11 cellular contexts compared by ENCODE assay signal in the genomic region with DNA sequence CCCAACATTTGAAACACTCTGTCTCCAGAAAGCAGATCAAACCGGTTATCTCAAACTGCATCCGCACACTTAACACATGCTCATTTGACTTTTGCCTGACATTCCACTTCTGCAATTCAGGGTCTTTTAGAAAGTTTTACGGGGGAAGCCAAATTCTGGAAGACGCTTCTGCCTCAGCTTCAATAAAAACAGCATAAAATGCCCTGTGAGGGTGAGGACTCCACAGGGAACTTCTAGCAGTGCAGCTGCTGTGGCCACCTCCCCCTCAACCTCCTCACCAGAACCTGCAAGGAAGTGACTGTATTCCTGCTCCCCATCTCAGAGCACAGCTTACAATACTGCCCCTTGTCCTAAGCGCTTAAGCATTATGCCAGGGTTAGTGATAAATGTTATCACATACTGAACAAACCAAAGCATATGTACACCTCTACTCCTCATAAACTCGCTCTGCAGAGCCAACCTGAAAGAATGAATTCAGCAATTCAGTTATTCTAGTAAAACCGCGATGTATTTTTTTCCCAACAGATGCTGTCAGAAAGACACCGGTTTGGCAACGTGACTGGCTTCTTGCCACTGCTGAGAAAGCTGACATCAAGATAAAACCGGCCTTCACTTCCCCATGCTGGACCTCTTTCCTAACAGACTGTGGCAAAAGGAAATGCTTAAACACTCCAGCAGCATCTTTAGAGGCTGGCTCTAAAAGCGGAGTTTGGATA. TPM values are rescaled to one million over a fixed set of nuclear protein-coding genes. Genes with fewer than 3 reads are reported as not detected.
DNase-seq lines count a peak whose midpoint lies in the region; ATAC-seq, FAIRE-seq and TF ChIP-seq lines count a peak whose summit lies in the region.
"Had no signal": no experiment of that assay in that cellular context is flagged by ENCODE, and none has a peak within 500 bp of the region (broad histone marks: within the 10 kb centered on the region; RNA-seq: fewer than 3 reads in every experiment).

No MANE protein-coding gene starts in this region.

- peaks cover 10% of the 10 kb centered on the region for H3K4me1 Mint-ChIP-seq in progenitor cell of endocrine pancreas (ENCODE audit: low read depth)

- H3K27ac Mint-ChIP-seq in progenitor cell of endocrine pancreas, result peak overlapping the region; percentile 73

- WGBS in gastroesophageal sphincter (ENCODE audit: low coverage in 1 of 2), 2 donors, result 34 to 59% methylated on average over 9 to 11 of the region's 12 CpGs

- TF ChIP-seq EP300 in gastroesophageal sphincter (IDR thresholded peaks at IDR 0.05), result no peak

- TF ChIP-seq CTCF in gastroesophageal sphincter (IDR thresholded peaks at IDR 0.05) (no peak), progenitor cell of endocrine pancreas (IDR thresholded peaks at IDR 0.05; ENCODE audit: unreplicated experiment) (no peak)

- ATAC-seq in gastroesophageal sphincter (peak; percentile 61), GM21528 (IDR thresholded peaks at IDR 0.05; ENCODE audit: low FRiP score, unreplicated experiment) (no peak), GM19397 (IDR thresholded peaks at IDR 0.05; ENCODE audit: unreplicated experiment) (no peak)

- FAIRE-seq in frontal cortex (lab: Jason Lieb, UNC), result no peak

- no peaks in the 10 kb centered on the region for H3K27me3 ChIP-seq in gastroesophageal sphincter

- peak overlapping the region in 1 of 4 donors; percentile 11 for H3K27ac ChIP-seq in gastroesophageal sphincter
- H3K27ac ChIP-seq: parathyroid adenoma had no signal

- peaks cover 0 to 11% (median 0%) of the 10 kb centered on the region in 3 donors for H3K4me1 ChIP-seq in gastroesophageal sphincter
- H3K4me1 ChIP-seq: parathyroid adenoma had no signal

- H3K36me3 ChIP-seq in gastroesophageal sphincter, result peaks cover 0 to 33% of the 10 kb centered on the region in 2 donors

- peaks cover 5% of the 10 kb centered on the region for H3K36me3 Mint-ChIP-seq in progenitor cell of endocrine pancreas (ENCODE audit: insufficient read depth)

- no peaks in the 10 kb centered on the region for H3K9me3 Mint-ChIP-seq in progenitor cell of endocrine pancreas (ENCODE audit: low read depth)

- no peaks in the 10 kb centered on the region for H3K27me3 Mint-ChIP-seq in progenitor cell of endocrine pancreas

- TF ChIP-seq POLR2A in gastroesophageal sphincter (IDR thresholded peaks at IDR 0.05), result no peak

- DNase-seq in GM04504 (ENCODE audit: low read depth) (peak; percentile 34), SKM-1 treated with dmso at 0.1 percent for 144 hours (lab: John Stamatoyannopoulos, UW; ENCODE audit: unreplicated experiment) (peak; percentile 95), progenitor cell of endocrine pancreas (ENCODE audit: low spot score, unreplicated experiment) (no peak), NCI-H345 (lab: John Stamatoyannopoulos, UW) (no peak), frontal cortex (ENCODE audit: low spot score in 2 of 2) (no peak)
- DNase-seq: cortex of kidney, NCI-H1048 had no signal

- no peaks in the 10 kb centered on the region for H3K9me3 ChIP-seq in gastroesophageal sphincter

- no peak overlapping the region for H3K4me3 Mint-ChIP-seq in progenitor cell of endocrine pancreas (ENCODE audit: low read depth)

- no peak overlapping the region for H3K4me3 ChIP-seq in gastroesophageal sphincter

RNA-seq across cellular contexts. Expression of a gene that starts 52.2 kb away (rescaled TPM):
- total RNA-seq in gastroesophageal sphincter (10 to 100 TPM in 1 of 4 donors, 1 to 10 TPM in 3; 6.6 to 12.0 (median 7.4) TPM), progenitor cell of endocrine pancreas (19.3 and 23.4 TPM in 2 replicates), frontal cortex (11.4 TPM)

RNA-seq across cellular contexts. Expression of a gene that starts 55.1 kb away (rescaled TPM):
- total RNA-seq in gastroesophageal sphincter, result 10 to 100 TPM; 25.8 to 34.1 (median 28.4) TPM
- total RNA-seq in progenitor cell of endocrine pancreas, result 66.8 and 68.9 TPM in 2 replicates
- total RNA-seq in frontal cortex, result 17.5 TPM

Comparison
In these comparisons a context has a peak if more than half of its experiments do, and no peak if none do; other contexts are left out.
1. DNase-seq: peak in GM04504 (single experiment) and SKM-1 treated with dmso at 0.1 percent for 144 hours (single experiment); none in progenitor cell of endocrine pancreas (single experiment), NCI-H345 (single experiment) and frontal cortex (0 of 2).